In genomic region chr13:26563713-26564112, GRCh38 we compare ENCODE assay signal across 26 cellular contexts. TPM values are rescaled to one million over a fixed set of nuclear protein-coding genes. Genes with fewer than 3 reads are reported as not detected.
"Had no signal": no experiment of that assay in that cellular context is flagged by ENCODE, and none has a peak within 500 bp of the region (broad histone marks: within the 10 kb centered on the region; RNA-seq: fewer than 3 reads in every experiment).

No MANE protein-coding gene starts in this region.

- H3K4me3 ChIP-seq: breast epithelium, MG63 had no signal

- H3K27ac ChIP-seq: breast epithelium, VCaP had no signal

- DNase-seq: activated CD4-positive, alpha-beta memory T cell treated with anti-CD3 and anti-CD28 coated beads, Interleukin-2, amount 10 ng/mL, durations not matched to agents 7 days and 5 days; activated CD4-positive, alpha-beta T cell treated with anti-CD3 and anti-CD28 coated beads, Interleukin-2, amount 10 ng/mL, durations not matched to agents 7 days and 5 days; activated CD4-positive, CD25-positive, alpha-beta regulatory T cell; activated gamma-delta T cell; activated naive CD4-positive, alpha-beta T cell treated with anti-CD3 and anti-CD28 coated beads for 36 hours; activated T-cell treated with anti-CD3 and anti-CD28 coated beads for 4 hours; activated T-cell treated with anti-CD3 and anti-CD28 coated beads, Interleukin-2, amount 50 U/mL, for 48 hours; anterior cingulate cortex; caudate nucleus; MG63; MV-4-11; NCI-H1092 treated with DMSO at 0.1 percent for 48 hours; NCI-H1417 treated with DMSO at 0.1 percent for 48 hours; NCI-H1694; NCI-H2029; NCI-H345; NCI-H510A; NCI-H69; PC-3; SHP77 treated with DMSO at 0.1 percent for 48 hours; T-helper 2 cell; T1000 had no signal

- FAIRE-seq: RCC 7860 had no signal

- H3K9me3 ChIP-seq: breast epithelium, MG63 had no signal

- H3K36me3 ChIP-seq: breast epithelium had no signal

- H3K27me3 ChIP-seq: breast epithelium, MG63 had no signal

- ATAC-seq: activated T-helper 17 cell treated with anti-CD3 and anti-CD28 coated beads, Interleukin-2, amount 50 U/mL, for 72 hours; PC-3 had no signal

- H3K4me1 ChIP-seq: breast epithelium had no signal

RNA-seq across cellular contexts. Expression of gene WASF3, which starts 6.2 kb away (rescaled TPM):
- total RNA-seq: activated CD4-positive, alpha-beta memory T cell treated with anti-CD3 and anti-CD28 coated beads, Interleukin-2, amount 10 ng/mL, durations not matched to agents 7 days and 5 days; activated naive CD4-positive, alpha-beta T cell treated with anti-CD3 and anti-CD28 coated beads for 36 hours had no signal
